11 cellular contexts compared by ENCODE assay signal in genomic region chr16:81469183-81469677, GRCh38. TPM values are rescaled to one million over a fixed set of nuclear protein-coding genes. Genes with fewer than 3 reads are reported as not detected.
DNase-seq lines count a peak whose midpoint lies in the region; ATAC-seq, FAIRE-seq and TF ChIP-seq lines count a peak whose summit lies in the region.
"Had no signal": no experiment of that assay in that cellular context is flagged by ENCODE, and none has a peak within 500 bp of the region (broad histone marks: within the 10 kb centered on the region; RNA-seq: fewer than 3 reads in every experiment).

No MANE protein-coding gene starts in this region.

- H3K27me3 ChIP-seq in colonic mucosa (no peaks in the 10 kb centered on the region), small intestine (ENCODE audit: control insufficient read depth in 2 of 2, insufficient read depth in 2 of 2, low read length in 2 of 2) (no peaks in the 10 kb centered on the region)

- CTCF ChIA-PET in OCI-LY7 (lab: Charles Lee; ENCODE audit: unreplicated experiment): no interaction called here

- intact Hi-C loops in OCI-LY7 (cut with micrococcal nuclease; ENCODE audit: unreplicated experiment) (no loop called here), colonic mucosa (cut with DNase I) (no loop called here)

- no peaks in the 10 kb centered on the region for H3K9me3 ChIP-seq in OCI-LY7 (ENCODE audit: low read length)
- H3K9me3 ChIP-seq in colonic mucosa: no peaks in the 10 kb centered on the region
- no peaks in the 10 kb centered on the region for H3K9me3 ChIP-seq in small intestine (ENCODE audit: control insufficient read depth, low read depth)

- no peak for DNase-seq in OCI-LY7 (ENCODE audit: low spot score)
- no peak for DNase-seq in colonic mucosa
- DNase-seq in small intestine: no peak
- no peak for DNase-seq in ureter (ENCODE audit: low spot score)
- DNase-seq: GOT3, NCI-H146 had no signal

- ATAC-seq in GM21529 (IDR thresholded peaks at IDR 0.05; ENCODE audit: unreplicated experiment) (peak; percentile 9), HG02870 (IDR thresholded peaks at IDR 0.05; ENCODE audit: unreplicated experiment) (no peak), HG02678 (IDR thresholded peaks at IDR 0.05; ENCODE audit: unreplicated experiment) (no peak), HG03135 (IDR thresholded peaks at IDR 0.05; ENCODE audit: unreplicated experiment) (no peak)

- peak overlapping the region; percentile 86 for H3K4me2 ChIP-seq in OCI-LY7 (ENCODE audit: low read length)

- peaks cover 40% of the 10 kb centered on the region for H3K4me1 ChIP-seq in OCI-LY7 (ENCODE audit: insufficient read depth, low read length, poor library complexity, severe bottlenecking)
- no peaks in the 10 kb centered on the region for H3K4me1 ChIP-seq in colonic mucosa
- peaks cover 7 to 17% of the 10 kb centered on the region in 2 donors for H3K4me1 ChIP-seq in small intestine (ENCODE audit: control insufficient read depth in 2 of 2, insufficient read depth in 1 of 2, low read depth in 1 of 2, low read length in 1 of 2)

- no peaks in the 10 kb centered on the region for H3K9me2 ChIP-seq in OCI-LY7 (ENCODE audit: insufficient read depth, low read length)

- WGBS in small intestine, 3 donors: 71 to 84% (median 79%) methylated on average over 4 of the region's 4 CpGs

- no TSS peak for BruUV-seq in OCI-LY7 (replicated peaks; lab: Mats Ljungman, UMichigan)

- H3K9ac ChIP-seq in colonic mucosa (ENCODE audit: low read depth in 2 of 2, low read length in 2 of 2): no peak overlapping the region

- no peaks in the 10 kb centered on the region for H4K20me1 ChIP-seq in OCI-LY7 (ENCODE audit: insufficient read depth, low read length)

- H3K36me3 ChIP-seq in OCI-LY7 (ENCODE audit: insufficient read depth, low read length): peaks cover 18% of the 10 kb centered on the region
- H3K36me3 ChIP-seq in colonic mucosa: no peaks in the 10 kb centered on the region
- H3K36me3 ChIP-seq in small intestine (ENCODE audit: control insufficient read depth in 2 of 2, insufficient read depth in 2 of 2, low read length in 2 of 2): no peaks in the 10 kb centered on the region

- H3K27ac ChIP-seq in OCI-LY7 (ENCODE audit: low read depth, low read length, poor library complexity, severe bottlenecking): peak overlapping the region; percentile 96
- peak overlapping the region; percentile 3 for H3K27ac ChIP-seq in colonic mucosa
- peak overlapping the region; percentile 70 to 79 for H3K27ac ChIP-seq in small intestine (ENCODE audit: low read depth in 1 of 2, low read length in 1 of 2)

- H3K79me2 ChIP-seq in OCI-LY7 (ENCODE audit: insufficient read depth, low read depth, low read length): peaks cover 79% of the 10 kb centered on the region

- no peak for TF ChIP-seq CTCF in OCI-LY7 (conservative IDR thresholded peaks at IDR 0.05; ENCODE audit: low read length)
- no peak for TF ChIP-seq CTCF in colonic mucosa (IDR thresholded peaks at IDR 0.05)

- peak overlapping the region; percentile 51 for H3K4me3 ChIP-seq in OCI-LY7 (ENCODE audit: low read depth, low read length, poor library complexity, severe bottlenecking)
- no peak overlapping the region for H3K4me3 ChIP-seq in colonic mucosa
- no peak overlapping the region for H3K4me3 ChIP-seq in small intestine (ENCODE audit: low read depth in 1 of 2, low read length in 2 of 2)
- H3K4me3 ChIP-seq: lung had no signal

- POLR2A ChIA-PET in OCI-LY7 (lab: Charles Lee): interaction anchor here (0.7 to 1.7 kb wide), 3 partner anchors 12 to 35 kb away, joined by 3 to 6 read pairs (median 3); no protein-coding TSS in a partner anchor

- no peak overlapping the region for H2AFZ ChIP-seq in OCI-LY7 (ENCODE audit: low read length)

- FAIRE-seq in small intestine (lab: Jason Lieb, UNC): no peak

RNA-seq across cellular contexts. Expression of gene CMIP, which starts 24.6 kb away (rescaled TPM):
- total RNA-seq in OCI-LY7 (2014; rRNA removed; shearing (Covaris generic)): 15.4 and 22.6 TPM in 2 replicates
- total RNA-seq in OCI-LY7 (2022) (67.5 and 70.3 TPM in 2 replicates), colonic mucosa (100 to 1,000 TPM in 1 of 2 donors, 10 to 100 TPM in 1; 83.4 to 107 TPM), ureter (98.0 TPM)
- polyA plus RNA-seq in small intestine: 10 to 100 TPM; 43.8 to 74.7 (median 43.9) TPM

Comparison
In these comparisons a context has a peak if more than half of its experiments do, and no peak if none do; other contexts are left out.
1. H3K27ac ChIP-seq: peak in every context shown above with its lines; median percentile 96 in OCI-LY7; 74 in small intestine; 3 in colonic mucosa.